In the genomic region with DNA sequence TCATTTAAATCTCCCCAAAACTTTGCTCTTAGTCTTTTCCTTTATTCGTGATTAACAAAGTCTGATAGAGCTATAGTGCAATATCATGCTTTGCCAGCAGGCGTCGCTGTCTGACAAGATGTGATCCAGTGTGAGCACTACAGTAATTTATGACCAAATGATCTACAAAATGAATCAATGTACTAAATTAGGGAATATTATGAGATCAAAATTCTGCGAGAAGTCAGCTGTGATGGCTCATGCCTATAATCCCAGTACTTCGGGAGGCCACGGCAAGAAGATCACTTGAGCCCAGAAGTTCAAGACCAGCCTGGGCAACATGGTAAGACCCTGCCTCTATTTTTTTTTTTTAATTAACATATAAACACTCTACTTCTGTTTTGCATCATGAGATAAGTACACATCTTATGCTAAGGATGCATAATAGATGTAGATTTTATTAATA, we compare ENCODE assay signal across 8 cellular contexts. TPM values are rescaled to one million over a fixed set of nuclear protein-coding genes. Genes with fewer than 3 reads are reported as not detected.
A peak's percentile ranks its signal among the peaks of the same experiment; 100 is the strongest.
DNase-seq lines count a peak whose midpoint lies in the region; ATAC-seq, FAIRE-seq and TF ChIP-seq lines count a peak whose summit lies in the region.

No MANE protein-coding gene starts in this region.

- no peak for FAIRE-seq in HTR-8/SVneo (lab: Jason Lieb, UNC)

- H3K9me3 ChIP-seq in CD4-positive, alpha-beta memory T cell (ENCODE audit: control insufficient read depth in 1 of 2, low read length in 2 of 2): peaks cover 0 to 13% of the 10 kb centered on the region in 2 donors

- peak overlapping the region in 1 of 8 donors; percentile 30 for H3K4me3 Mint-ChIP-seq in CD4-positive, alpha-beta memory T cell

- peaks cover 3 to 8% of the 10 kb centered on the region in 2 donors for H3K36me3 Mint-ChIP-seq in CD4-positive, alpha-beta memory T cell

- no peak overlapping the region for H3K4me3 ChIP-seq in CD4-positive, alpha-beta memory T cell (ENCODE audit: low read length in 2 of 2)
- no peak overlapping the region for H3K4me3 ChIP-seq in HL-60 (replicated peaks; ENCODE audit: insufficient read depth, low read length)

- peaks cover 17 to 44% (median 26%) of the 10 kb centered on the region in 4 donors for H3K4me1 Mint-ChIP-seq in CD4-positive, alpha-beta memory T cell

- POLR2A ChIA-PET in CD4-positive, alpha-beta memory T cell (lab: Charles Lee; ENCODE audit: partially characterized antibody): interaction anchor here (1.0 to 2.6 kb wide), 3 partner anchors 166 to 202 kb away, joined by 3 to 13 read pairs (median 4); no protein-coding TSS in a partner anchor

- peak overlapping the region in 2 of 7 donors; percentile 1 to 2 for H3K27ac Mint-ChIP-seq in CD4-positive, alpha-beta memory T cell

- H3K36me3 ChIP-seq in CD4-positive, alpha-beta memory T cell (ENCODE audit: insufficient read depth, low read length): no peaks in the 10 kb centered on the region

- ATAC-seq in left lobe of liver (no peak), HG03139 (IDR thresholded peaks at IDR 0.05; ENCODE audit: unreplicated experiment) (no peak)

- H3K27me3 Mint-ChIP-seq in CD4-positive, alpha-beta memory T cell: no peaks in the 10 kb centered on the region

- no peaks in the 10 kb centered on the region for H3K27me3 ChIP-seq in CD4-positive, alpha-beta memory T cell (ENCODE audit: insufficient read depth, low read length)
- peaks cover 2% of the 10 kb centered on the region for H3K27me3 ChIP-seq in HL-60 (ENCODE audit: insufficient read depth, poor library complexity, severe bottlenecking)

- intact Hi-C loops in CD4-positive, alpha-beta memory T cell (cut with micrococcal nuclease): loop anchor here (1.0 kb wide), 2 partner anchors 147 to 202 kb away; no protein-coding TSS in a partner anchor

- H3K4me1 ChIP-seq in CD4-positive, alpha-beta memory T cell (ENCODE audit: insufficient read depth, low read length): peaks cover 27% of the 10 kb centered on the region

- peaks cover 0 to 40% (median 30%) of the 10 kb centered on the region in 8 donors for H3K9me3 Mint-ChIP-seq in CD4-positive, alpha-beta memory T cell

- peak; percentile 69 to 79 (median 74) for DNase-seq in CD4-positive, alpha-beta memory T cell
- DNase-seq in HL-60 (ENCODE audit: low read depth in 1 of 2, low spot score in 1 of 2): peak; percentile 44 to 72
- peak; percentile 63 for DNase-seq in T1000 (lab: John Stamatoyannopoulos, UW)
- DNase-seq in astrocyte of the hippocampus (ENCODE audit: low read depth, low spot score): peak; percentile 80
- DNase-seq in left lobe of liver (ENCODE audit: low spot score): peak; percentile 72
- peak; percentile 86 for DNase-seq in stimulated activated CD8-positive, alpha-beta memory T cell treated with anti-CD3 and anti-CD28 coated beads, Interleukin-15, amount 100 ng/mL, for 1 hour (ENCODE audit: low read depth)
- DNase-seq in HTR-8/SVneo (ENCODE audit: insufficient read length, low spot score): no peak

- H3K27ac ChIP-seq in CD4-positive, alpha-beta memory T cell (ENCODE audit: low read depth, low read length): no peak overlapping the region
- no peak overlapping the region for H3K27ac ChIP-seq in HL-60 (replicated peaks)

- CTCF ChIA-PET in CD4-positive, alpha-beta memory T cell (lab: Charles Lee; ENCODE audit: partially characterized antibody): interaction anchor here (0.7 to 6.2 kb wide), 20 partner anchors 8 to 284 kb away, joined by 3 to 190 read pairs (median 4); a partner anchor contains a TSS

- peak; percentile 88 for TF ChIP-seq CTCF in HL-60 (IDR thresholded peaks at IDR 0.05; ENCODE audit: insufficient read depth, low read length)

RNA-seq across cellular contexts. Expression of a gene that starts 3.6 kb away (rescaled TPM):
- 1 to 10 TPM; 3.3 to 4.1 TPM for total RNA-seq in CD4-positive, alpha-beta memory T cell
- 1 to 10 TPM; 2.8 to 4.5 TPM for polyA plus RNA-seq in CD4-positive, alpha-beta memory T cell
- 6.2 TPM for total RNA-seq in left lobe of liver

RNA-seq across cellular contexts. Expression of a gene that starts 54.5 kb away (rescaled TPM):
- 10 to 100 TPM; 17.3 to 18.8 TPM for total RNA-seq in CD4-positive, alpha-beta memory T cell
- polyA plus RNA-seq in CD4-positive, alpha-beta memory T cell: 10 to 100 TPM in 1 of 2 donors, 1 to 10 TPM in 1; 5.5 to 14.0 TPM
- 116 TPM for total RNA-seq in left lobe of liver
